In the genomic region with DNA sequence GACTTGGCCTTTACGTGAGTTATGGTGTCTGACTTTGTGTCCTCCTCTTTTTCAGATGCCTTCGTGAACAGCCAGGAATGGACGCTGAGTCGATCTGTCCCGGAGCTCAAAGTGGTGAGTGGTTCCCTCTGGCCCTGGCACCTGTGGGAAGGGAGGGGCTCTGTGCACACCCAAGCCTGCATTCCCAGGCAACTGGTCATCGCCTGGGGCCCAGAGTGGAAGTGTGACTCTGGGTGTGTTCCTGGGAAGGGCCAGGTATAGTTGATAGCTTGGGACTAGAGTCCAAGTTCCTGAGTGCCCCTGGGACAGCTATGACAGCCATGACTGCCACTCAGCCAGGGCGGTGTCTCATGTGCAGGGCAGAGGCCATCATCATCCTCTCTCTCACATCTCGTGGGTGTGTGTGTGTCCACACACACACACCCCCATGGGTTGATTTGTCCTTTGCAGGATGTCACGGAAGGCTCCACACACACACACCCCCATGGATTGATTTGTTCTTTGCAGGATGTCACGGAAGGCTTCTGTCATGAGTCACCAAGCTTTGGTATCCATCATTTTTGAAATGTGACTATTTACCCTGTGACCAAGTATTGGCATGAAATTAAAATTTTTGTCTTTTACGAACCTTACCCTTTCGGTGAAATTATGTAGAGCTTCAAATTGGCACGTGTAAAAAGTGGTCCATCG, we compare ENCODE assay signal across 10 cellular contexts.
DNase-seq lines count a peak whose midpoint lies in the region; ATAC-seq and TF ChIP-seq lines count a peak whose summit lies in the region.
"Had no signal": no experiment of that assay in that cellular context is flagged by ENCODE, and none has a peak within 500 bp of the region (broad histone marks: within the 10 kb centered on the region; RNA-seq: fewer than 3 reads in every experiment).

No MANE protein-coding gene starts in this region.

- H3K27me3 Mint-ChIP-seq in HFFc6 (ENCODE audit: insufficient read depth) (peaks cover 3% of the 10 kb centered on the region), T-helper 17 cell (peaks cover 5% of the 10 kb centered on the region)

- H3K27ac Mint-ChIP-seq in HFFc6 (0 out of 2 replicates have a peak overlapping the region, but pooled peaks have one; percentile 11), T-helper 17 cell (peak overlapping the region; percentile 32)

- ATAC-seq in T-helper 17 cell: no peak
- ATAC-seq in HG03521 (IDR thresholded peaks at IDR 0.05; ENCODE audit: unreplicated experiment): no peak

- TF ChIP-seq CTCF in HFFc6 (IDR thresholded peaks at IDR 0.05) (no peak), kidney epithelial cell (IDR thresholded peaks at IDR 0.05; ENCODE audit: insufficient read depth, low read length, poor library complexity, severe bottlenecking) (no peak)

- H3K27me3 ChIP-seq in kidney epithelial cell (ENCODE audit: control insufficient read depth, insufficient read depth, low read length) (no peaks in the 10 kb centered on the region), skeletal muscle satellite cell (ENCODE audit: control insufficient read depth, insufficient read depth, low read length) (no peaks in the 10 kb centered on the region)
- H3K27me3 ChIP-seq: spleen had no signal

- H3K36me3 Mint-ChIP-seq in HFFc6 (ENCODE audit: low read depth) (peaks cover 8% of the 10 kb centered on the region; the same call in 1 of the 2 replicates), T-helper 17 cell (ENCODE audit: low read depth) (no peaks in the 10 kb centered on the region)

- peaks cover 22% of the 10 kb centered on the region for H3K4me1 Mint-ChIP-seq in HFFc6 (ENCODE audit: low read depth)
- H3K4me1 Mint-ChIP-seq in T-helper 17 cell: peaks cover 2% of the 10 kb centered on the region

- DNase-seq in HFFc6 (no peak), T-helper 17 cell (no peak), kidney epithelial cell (ENCODE audit: low read depth) (peak; percentile 56), pons (ENCODE audit: low spot score) (no peak), NCI-H128 (lab: John Stamatoyannopoulos, UW; ENCODE audit: unreplicated experiment) (no peak), DMS53 (lab: John Stamatoyannopoulos, UW) (no peak)
- DNase-seq: MM.1S, spleen had no signal

- H3K9me3 ChIP-seq in T-helper 17 cell (ENCODE audit: control insufficient read depth, low read length, poor library complexity, severe bottlenecking): no peaks in the 10 kb centered on the region
- H3K9me3 ChIP-seq in skeletal muscle satellite cell (replicated peaks; ENCODE audit: low read length): no peaks in the 10 kb centered on the region
- H3K9me3 ChIP-seq: spleen had no signal

- H3K4me3 ChIP-seq in kidney epithelial cell (ENCODE audit: low read depth, low read length): no peak overlapping the region
- H3K4me3 ChIP-seq in skeletal muscle satellite cell (ENCODE audit: low read length): peak overlapping the region; percentile 38
- H3K4me3 ChIP-seq: spleen had no signal

- peaks cover 16% of the 10 kb centered on the region for H3K4me1 ChIP-seq in skeletal muscle satellite cell (ENCODE audit: control insufficient read depth, insufficient read depth, low read length)
- H3K4me1 ChIP-seq: spleen had no signal

- no peak overlapping the region for H3K9ac ChIP-seq in skeletal muscle satellite cell (ENCODE audit: low read depth, low read length)

- H3K9me3 Mint-ChIP-seq in HFFc6: no peaks in the 10 kb centered on the region

- no peak overlapping the region for H3K4me3 Mint-ChIP-seq in HFFc6
- H3K4me3 Mint-ChIP-seq in T-helper 17 cell: no peak overlapping the region

- H3K4me2 ChIP-seq in skeletal muscle satellite cell (ENCODE audit: low read length): peak overlapping the region; percentile 50

- H3K36me3 ChIP-seq in kidney epithelial cell (ENCODE audit: control insufficient read depth, insufficient read depth, low read length): no peaks in the 10 kb centered on the region
- peaks cover 11% of the 10 kb centered on the region for H3K36me3 ChIP-seq in skeletal muscle satellite cell (ENCODE audit: insufficient read depth, low read length)
- H3K36me3 ChIP-seq: spleen had no signal
